ENCODE assay signal across 25 cellular contexts in the genomic region with DNA sequence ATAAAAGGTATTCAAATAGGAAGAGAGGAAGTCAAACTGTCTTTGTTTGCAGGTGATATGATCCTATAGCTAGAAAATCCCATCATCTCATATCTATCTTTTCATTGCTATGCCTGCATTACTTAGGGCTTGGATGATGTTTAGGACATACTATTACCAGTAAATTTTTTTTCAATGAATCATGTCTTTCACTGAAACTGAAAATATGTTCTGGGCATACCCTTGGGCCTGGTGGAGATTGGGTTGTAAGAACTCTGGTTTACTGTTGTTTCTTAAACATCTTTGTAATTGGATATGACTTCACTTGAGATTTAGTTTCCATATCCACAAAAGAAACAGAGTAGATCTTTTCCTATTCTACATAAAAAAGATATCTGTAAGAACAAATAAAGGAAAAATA.
"Had no signal": no experiment of that assay in that cellular context is flagged by ENCODE, and none has a peak within 500 bp of the region (broad histone marks: within the 10 kb centered on the region; RNA-seq: fewer than 3 reads in every experiment).

No MANE protein-coding gene starts in this region.

- H3K4me1 ChIP-seq: gastrocnemius medialis, prostate gland, spleen, testis, uterus had no signal

- H3K27ac Mint-ChIP-seq: activated CD8-positive, alpha-beta T cell treated with anti-CD3 and anti-CD28 coated beads, Interleukin-2, amount 10 ng/mL, durations not matched to agents 7 days and 5 days; activated naive CD4-positive, alpha-beta T cell treated with anti-CD3 and anti-CD28 coated beads, Interleukin-2, amount 50 U/mL, for 24 hours; activated T-helper 1 cell treated with anti-CD3 and anti-CD28 coated beads, Interleukin-12 subunit alpha, Interleukin-12 subunit beta, Interleukin-2, Interleukin-4 antibody, amounts not matched to agents 30 ng/mL and 10 ng/mL and 1 ng/mL, durations not matched to agents 14 hours and 24 hours and 36 hours; endodermal cell; nephron had no signal

- H3K4me3 ChIP-seq: coronary artery, gastrocnemius medialis, ovary, prostate gland, spleen, testis, uterus had no signal

- H3K27ac ChIP-seq: brain microvascular endothelial cell, coronary artery, epithelial cell of prostate, gastrocnemius medialis, neutrophil, ovary, prostate gland, spleen, testis, uterus, WERI-Rb-1 had no signal

- ATAC-seq: activated CD8-positive, alpha-beta T cell treated with anti-CD3 and anti-CD28 coated beads, Interleukin-2, amount 10 ng/mL, durations not matched to agents 7 days and 5 days; gastrocnemius medialis; left ventricle myocardium superior had no signal

- H3K4me3 Mint-ChIP-seq: activated CD8-positive, alpha-beta T cell treated with anti-CD3 and anti-CD28 coated beads, Interleukin-2, amount 10 ng/mL, durations not matched to agents 7 days and 5 days; activated naive CD4-positive, alpha-beta T cell treated with anti-CD3 and anti-CD28 coated beads, Interleukin-2, amount 50 U/mL, for 24 hours; activated T-helper 1 cell treated with anti-CD3 and anti-CD28 coated beads, Interleukin-12 subunit alpha, Interleukin-12 subunit beta, Interleukin-2, Interleukin-4 antibody, amounts not matched to agents 30 ng/mL and 10 ng/mL and 1 ng/mL, durations not matched to agents 14 hours and 24 hours and 36 hours; endodermal cell; nephron had no signal

- H3K9me3 ChIP-seq: gastrocnemius medialis, neutrophil, ovary, prostate gland, testis, uterus had no signal

- H3K9me3 Mint-ChIP-seq: endodermal cell had no signal

- H3K27me3 Mint-ChIP-seq: activated naive CD4-positive, alpha-beta T cell treated with anti-CD3 and anti-CD28 coated beads, Interleukin-2, amount 50 U/mL, for 24 hours had no signal

- H3K4me1 Mint-ChIP-seq: activated naive CD4-positive, alpha-beta T cell treated with anti-CD3 and anti-CD28 coated beads, Interleukin-2, amount 50 U/mL, for 24 hours; endodermal cell; nephron had no signal

- H3K36me3 Mint-ChIP-seq: activated naive CD4-positive, alpha-beta T cell treated with anti-CD3 and anti-CD28 coated beads, Interleukin-2, amount 50 U/mL, for 24 hours had no signal

- H3K27me3 ChIP-seq: brain microvascular endothelial cell, gastrocnemius medialis, neutrophil, ovary, spleen, testis, uterus had no signal

- DNase-seq: activated CD4-positive, alpha-beta T cell treated with anti-CD3 and anti-CD28 coated beads, Interleukin-2, amount 50 U/mL, for 1 hour; activated CD4-positive, CD25-positive, alpha-beta regulatory T cell treated with anti-CD3 and anti-CD28 coated beads, Interleukin-2, amount 50 U/mL, for 72 hours; activated CD8-positive, alpha-beta T cell treated with anti-CD3 and anti-CD28 coated beads, Interleukin-2, amount 10 ng/mL, durations not matched to agents 7 days and 5 days; activated gamma-delta T cell treated with Interleukin-2 at 50 U/mL for 16 hours; aorta; brain microvascular endothelial cell; central memory CD4-positive, alpha-beta T cell; endodermal cell; gastrocnemius medialis; hippocampal formation; left ventricle myocardium superior; ovary; spleen; stimulated activated CD4-positive, alpha-beta T cell treated with anti-CD3 and anti-CD28 coated beads, Interleukin-4, amount 100 ng/mL, for 1 hour; stimulated activated naive CD4-positive, alpha-beta T cell; testis; uterus; WERI-Rb-1 had no signal

- H3K36me3 ChIP-seq: brain microvascular endothelial cell, gastrocnemius medialis, neutrophil, ovary, prostate gland, spleen, uterus, WERI-Rb-1 had no signal
